In the genomic region with DNA sequence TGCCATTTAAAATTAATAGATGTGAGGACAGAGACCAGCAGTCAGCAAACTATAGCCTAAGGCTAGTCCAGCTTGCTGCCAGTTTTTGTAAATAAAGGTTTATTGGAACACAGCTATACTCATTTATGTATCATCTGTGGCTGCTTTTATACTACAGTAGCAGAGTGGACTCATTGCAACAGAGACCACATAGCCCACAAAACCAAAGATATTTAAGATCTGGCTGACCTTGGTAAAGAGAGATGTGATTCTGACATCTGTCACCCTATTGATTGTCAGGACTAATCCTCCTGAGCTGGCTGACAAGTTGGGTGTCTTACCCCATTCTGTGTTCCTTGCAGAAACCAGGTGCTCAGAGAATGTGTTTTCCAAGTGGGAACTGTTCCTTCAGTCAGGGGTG, we compare ENCODE assay signal across 23 cellular contexts.
"Had no signal": no experiment of that assay in that cellular context is flagged by ENCODE, and none has a peak within 500 bp of the region (broad histone marks: within the 10 kb centered on the region; RNA-seq: fewer than 3 reads in every experiment).

No MANE protein-coding gene starts in this region.

- DNase-seq: activated B cell treated with CpG ODN at 0.5 μM for 24 hours; activated CD4-positive, alpha-beta T cell treated with anti-CD3 and anti-CD28 coated beads for 1 hour; activated CD4-positive, alpha-beta T cell treated with anti-CD3 and anti-CD28 coated beads, Interleukin-2, amount 50 U/mL, for 48 hours; activated naive CD4-positive, alpha-beta T cell treated with anti-CD3 and anti-CD28 coated beads, Interleukin-2, amount 50 U/mL, for 16 hours; activated naive CD8-positive, alpha-beta T cell treated with anti-CD3 and anti-CD28 coated beads, Interleukin-2, amount 10 ng/mL, durations not matched to agents 7 days and 5 days; activated T-cell treated with anti-CD3 and anti-CD28 coated beads for 4 hours; activated T-cell treated with anti-CD3 and anti-CD28 coated beads, Interleukin-2, amount 50 U/mL, for 72 hours; adrenal gland; anterior cingulate cortex; cerebellar nuclear complex; Karpas-422; MM.1S; NCI-H1048; NCI-H1930; NCI-H2107; OCI-M1; Peyer's patch; Right ventricle myocardium superior; SJCRH30 had no signal

- H3K27ac ChIP-seq: adrenal gland, Peyer's patch, RWPE1, SJCRH30 had no signal

- H3K9me3 ChIP-seq: adrenal gland, Peyer's patch, SJCRH30 had no signal

- H3K9me3 Mint-ChIP-seq: activated B cell treated with CpG ODN at 0.5 μM for 24 hours; activated CD4-positive, alpha-beta T cell treated with anti-CD3 and anti-CD28 coated beads, Interleukin-2, amount 10 ng/mL, durations not matched to agents 24 days and 14 days; activated naive CD8-positive, alpha-beta T cell treated with anti-CD3 and anti-CD28 coated beads, Interleukin-2, amount 10 ng/mL, durations not matched to agents 7 days and 5 days; activated T-cell treated with anti-CD3 and anti-CD28 coated beads, Interleukin-2, amount 50 U/mL, for 72 hours; T-helper 1 cell treated with Interleukin-12 subunit alpha and Interleukin-12 subunit beta and Interleukin-4 antibody, amounts not matched to agents 30 μg/mL and 1 μg/mL, for 36 hours had no signal

- H3K27ac Mint-ChIP-seq: activated B cell treated with CpG ODN at 0.5 μM for 24 hours; activated CD4-positive, alpha-beta T cell treated with anti-CD3 and anti-CD28 coated beads, Interleukin-2, amount 10 ng/mL, durations not matched to agents 24 days and 14 days; activated naive CD8-positive, alpha-beta T cell treated with anti-CD3 and anti-CD28 coated beads, Interleukin-2, amount 10 ng/mL, durations not matched to agents 7 days and 5 days; activated T-cell treated with anti-CD3 and anti-CD28 coated beads, Interleukin-2, amount 50 U/mL, for 72 hours had no signal

- H3K4me3 Mint-ChIP-seq: activated B cell treated with CpG ODN at 0.5 μM for 24 hours; activated CD4-positive, alpha-beta T cell treated with anti-CD3 and anti-CD28 coated beads, Interleukin-2, amount 10 ng/mL, durations not matched to agents 24 days and 14 days had no signal

- H3K27me3 Mint-ChIP-seq: activated B cell treated with CpG ODN at 0.5 μM for 24 hours; activated CD4-positive, alpha-beta T cell treated with anti-CD3 and anti-CD28 coated beads, Interleukin-2, amount 10 ng/mL, durations not matched to agents 24 days and 14 days; activated naive CD8-positive, alpha-beta T cell treated with anti-CD3 and anti-CD28 coated beads, Interleukin-2, amount 10 ng/mL, durations not matched to agents 7 days and 5 days had no signal

- H3K27me3 ChIP-seq: adrenal gland, Peyer's patch, SJCRH30 had no signal

- H3K36me3 ChIP-seq: adrenal gland, SJCRH30 had no signal

- H3K4me1 ChIP-seq: adrenal gland, Peyer's patch, SJCRH30 had no signal

- H3K4me3 ChIP-seq: adrenal gland, K562, Peyer's patch, SJCRH30 had no signal
